Comparison of ENCODE assay signal across 8 cellular contexts in the genomic region with DNA sequence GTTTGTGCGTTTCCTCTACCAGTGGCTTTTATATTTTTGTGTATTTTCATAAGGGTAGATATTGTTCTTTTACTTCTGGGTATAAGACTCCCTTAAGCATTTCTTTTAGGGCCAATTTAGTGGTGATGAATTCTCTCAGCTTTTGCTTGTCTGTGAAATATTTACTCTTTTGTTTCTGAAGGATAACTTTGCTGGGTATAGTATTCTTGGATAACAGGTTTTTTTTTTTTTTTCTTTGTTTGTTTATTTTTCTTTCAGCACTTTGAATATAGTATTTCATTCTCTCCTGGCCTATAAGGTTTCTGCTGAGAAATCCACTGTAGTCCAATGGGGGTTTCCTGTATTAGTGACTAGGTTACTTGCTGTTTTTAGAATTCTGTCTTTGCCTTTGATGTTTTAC.
"Had no signal": no experiment of that assay in that cellular context is flagged by ENCODE, and none has a peak within 500 bp of the region (broad histone marks: within the 10 kb centered on the region; RNA-seq: fewer than 3 reads in every experiment).

No MANE protein-coding gene starts in this region.

- ATAC-seq: GM23338 had no signal

- H3K4me1 Mint-ChIP-seq: H9, IgD-negative memory B cell had no signal

- H3K27ac Mint-ChIP-seq: GM23338, H9, IgD-negative memory B cell had no signal

- H3K27me3 Mint-ChIP-seq: IgD-negative memory B cell had no signal

- DNase-seq: H9, HCEC 1CT, KG1 had no signal

- H2AFZ ChIP-seq: GM23338 had no signal

- H3K4me2 ChIP-seq: GM23338 had no signal

- H3K4me3 Mint-ChIP-seq: GM23338, H9 had no signal

- FAIRE-seq: H1, H54, HTR-8/SVneo had no signal

- H3K4me3 ChIP-seq: GM23338 had no signal
